In genomic region chr12:94263011-94263786, GRCh38 we compare ENCODE assay signal across 8 cellular contexts.
A peak's percentile ranks its signal among the peaks of the same experiment; 100 is the strongest.
DNase-seq lines count a peak whose midpoint lies in the region; ATAC-seq, FAIRE-seq and TF ChIP-seq lines count a peak whose summit lies in the region.

No MANE protein-coding gene starts in this region.

- FAIRE-seq in GM19239 (lab: Jason Lieb, UNC) = peak; percentile 87
- FAIRE-seq in H54 (lab: Jason Lieb, UNC) = no peak

- no peaks in the 10 kb centered on the region for H3K9me3 Mint-ChIP-seq in activated CD4-positive, alpha-beta T cell treated with anti-CD3 and anti-CD28 coated beads, Interleukin-2, amount 10 ng/mL, durations not matched to agents 24 days and 14 days

- TF ChIP-seq EP300 in sigmoid colon (IDR thresholded peaks at IDR 0.05) = no peak

- no peaks in the 10 kb centered on the region for H3K27me3 ChIP-seq in effector memory CD4-positive, alpha-beta T cell (replicated peaks; ENCODE audit: control insufficient read depth, insufficient read depth, low read length, poor library complexity, severe bottlenecking)
- H3K27me3 ChIP-seq in sigmoid colon = no peaks in the 10 kb centered on the region

- DNase-seq in GM19239 (ENCODE audit: insufficient read length, low spot score) (no peak), sigmoid colon (no peak), foreskin melanocyte (no peak), H54 (ENCODE audit: insufficient read length, low spot score) (no peak), iPS-NIHi11 (ENCODE audit: low spot score) (no peak)
- peak; percentile 89 for DNase-seq in activated CD4-positive, alpha-beta T cell treated with anti-CD3 and anti-CD28 coated beads, Interleukin-2, amount 10 ng/mL, durations not matched to agents 24 days and 14 days
- peak; percentile 29 to 44 (median 33) for DNase-seq in effector memory CD4-positive, alpha-beta T cell

- intact Hi-C loops in activated CD4-positive, alpha-beta T cell treated with anti-CD3 and anti-CD28 coated beads, Interleukin-2, amount 10 ng/mL, durations not matched to agents 24 days and 14 days (cut with micrococcal nuclease) = loop anchor here (1.0 to 5.0 kb wide), 11 partner anchors 18 to 379 kb away; partner anchors contain the start of genes CEP83 and PLXNC1
- intact Hi-C loops in sigmoid colon (cut with DNase I) = loop anchor here (2.0 to 5.0 kb wide), 2 partner anchors 116 to 198 kb away; partner anchors contain the start of gene PLXNC1

- peaks cover 22% of the 10 kb centered on the region for H3K4me1 ChIP-seq in effector memory CD4-positive, alpha-beta T cell (ENCODE audit: control insufficient read depth, insufficient read depth, low read length, poor library complexity, severe bottlenecking)
- H3K4me1 ChIP-seq in sigmoid colon = peaks cover 0 to 28% (median 23%) of the 10 kb centered on the region in 4 donors

- peaks cover 40% of the 10 kb centered on the region for H3K4me1 Mint-ChIP-seq in activated CD4-positive, alpha-beta T cell treated with anti-CD3 and anti-CD28 coated beads, Interleukin-2, amount 10 ng/mL, durations not matched to agents 24 days and 14 days

- peaks cover 59% of the 10 kb centered on the region for H3K36me3 Mint-ChIP-seq in activated CD4-positive, alpha-beta T cell treated with anti-CD3 and anti-CD28 coated beads, Interleukin-2, amount 10 ng/mL, durations not matched to agents 24 days and 14 days (ENCODE audit: low read depth)

- peaks cover 4% of the 10 kb centered on the region for H3K36me3 ChIP-seq in effector memory CD4-positive, alpha-beta T cell (ENCODE audit: control insufficient read depth, insufficient read depth, low read length)
- H3K36me3 ChIP-seq in sigmoid colon = no peaks in the 10 kb centered on the region

- H3K27me3 Mint-ChIP-seq in activated CD4-positive, alpha-beta T cell treated with anti-CD3 and anti-CD28 coated beads, Interleukin-2, amount 10 ng/mL, durations not matched to agents 24 days and 14 days = no peaks in the 10 kb centered on the region

- H3K9me3 ChIP-seq in effector memory CD4-positive, alpha-beta T cell (ENCODE audit: control insufficient read depth, low read length) = no peaks in the 10 kb centered on the region
- no peaks in the 10 kb centered on the region for H3K9me3 ChIP-seq in sigmoid colon

- peak overlapping the region; percentile 98 for H3K27ac Mint-ChIP-seq in activated CD4-positive, alpha-beta T cell treated with anti-CD3 and anti-CD28 coated beads, Interleukin-2, amount 10 ng/mL, durations not matched to agents 24 days and 14 days

- WGBS in sigmoid colon, 2 donors = 53 to 63% methylated on average over 14 of the region's 14 CpGs

- TF ChIP-seq CTCF in sigmoid colon (IDR thresholded peaks at IDR 0.05) = no peak

- peak; percentile 22 for ATAC-seq in HG03469 (IDR thresholded peaks at IDR 0.05; ENCODE audit: unreplicated experiment)

- H3K27ac ChIP-seq in effector memory CD4-positive, alpha-beta T cell (ENCODE audit: insufficient read depth, low read length, poor library complexity, severe bottlenecking) = peak overlapping the region; percentile 87
- H3K27ac ChIP-seq in sigmoid colon = peak overlapping the region; percentile 82 to 85 (median 84)

- H3K4me3 ChIP-seq in effector memory CD4-positive, alpha-beta T cell (ENCODE audit: insufficient read depth, low read depth, low read length, poor library complexity, severe bottlenecking) = peak overlapping the region; percentile 82
- peak overlapping the region; percentile 42 to 59 (median 51) for H3K4me3 ChIP-seq in sigmoid colon

- H3K4me3 Mint-ChIP-seq in activated CD4-positive, alpha-beta T cell treated with anti-CD3 and anti-CD28 coated beads, Interleukin-2, amount 10 ng/mL, durations not matched to agents 24 days and 14 days = peak overlapping the region; percentile 84

- TF ChIP-seq POLR2A in sigmoid colon (IDR thresholded peaks at IDR 0.05) = no peak
- no peak for TF ChIP-seq POLR2A in H54 (IDR thresholded peaks at IDR 0.05; ENCODE audit: low read depth, low read length)

Comparison
In these comparisons a context has a peak if more than half of its experiments do, and no peak if none do; other contexts are left out.
1. DNase-seq: peak in activated CD4-positive, alpha-beta T cell treated with anti-CD3 and anti-CD28 coated beads, Interleukin-2, amount 10 ng/mL, durations not matched to agents 24 days and 14 days (single experiment) and effector memory CD4-positive, alpha-beta T cell (3 of 3); none in GM19239 (single experiment), sigmoid colon (single experiment), foreskin melanocyte (single experiment), H54 (single experiment) and iPS-NIHi11 (single experiment).